Comparison of ENCODE assay signal across 8 cellular contexts in genomic region chr3:122679467-122680291, GRCh38. TPM values are rescaled to one million over a fixed set of nuclear protein-coding genes. Genes with fewer than 3 reads are reported as not detected.
DNase-seq lines count a peak whose midpoint lies in the region; ATAC-seq, FAIRE-seq and TF ChIP-seq lines count a peak whose summit lies in the region.

No MANE protein-coding gene starts in this region.

- CTCF ChIA-PET in GM12878 (lab: Yijun Ruan, JAX), result interaction anchor here (0.7 to 6.4 kb wide), 46 partner anchors 8 to 579 kb away, joined by 3 to 192 read pairs (median 7); partner anchors contain the start of genes DTX3L, FAM162A, HSPBAP1 and MIX23

- peaks cover 6 to 19% of the 10 kb centered on the region in 2 donors for H3K36me3 Mint-ChIP-seq in stimulated activated naive B cell treated with anti-CD40 and anti-IgM and Interleukin-4, amounts not matched to agents 10 μg/mL and 1 μg/mL and 100 μg/mL, for 72 hours

- H3K9me3 Mint-ChIP-seq in stimulated activated naive B cell treated with anti-CD40 and anti-IgM and Interleukin-4, amounts not matched to agents 10 μg/mL and 1 μg/mL and 100 μg/mL, for 72 hours, result peaks cover 1 to 2% of the 10 kb centered on the region in 2 donors

- DNase-seq in NCI-H2227 treated with DMSO at 0.1 percent for 48 hours (lab: John Stamatoyannopoulos, UW), result peak; percentile 25
- DNase-seq in NCI-H2227 (lab: John Stamatoyannopoulos, UW; ENCODE audit: unreplicated experiment), result no peak
- no peak for DNase-seq in NT2/D1 (ENCODE audit: low read depth, low spot score)
- no peak for DNase-seq in GM12878 (ENCODE audit: low read depth, low spot score)
- peak; percentile 54 for DNase-seq in kidney
- no peak for DNase-seq in stimulated activated naive B cell treated with anti-CD40 and anti-IgM and Interleukin-4, amounts not matched to agents 10 μg/mL and 1 μg/mL and 100 μg/mL, for 72 hours

- H3K4me3 ChIP-seq in NT2/D1 (ENCODE audit: insufficient read length, low read depth) (no peak overlapping the region), GM12878 (peak overlapping the region; percentile 97), kidney (ENCODE audit: low read length in 2 of 2) (peak overlapping the region; percentile 48 to 85)

- H3K4me1 ChIP-seq in NT2/D1 (ENCODE audit: insufficient read depth, insufficient read length) (peaks cover 9% of the 10 kb centered on the region), GM12878 (ENCODE audit: control insufficient read depth, insufficient read depth, low read length) (peaks cover 16% of the 10 kb centered on the region), kidney (ENCODE audit: control insufficient read depth in 1 of 2, insufficient read depth in 1 of 2, low read depth in 1 of 2, low read length in 2 of 2) (peaks cover 0 to 14% of the 10 kb centered on the region in 2 donors)

- peak overlapping the region; percentile 93 to 97 for H3K4me3 Mint-ChIP-seq in stimulated activated naive B cell treated with anti-CD40 and anti-IgM and Interleukin-4, amounts not matched to agents 10 μg/mL and 1 μg/mL and 100 μg/mL, for 72 hours

- ATAC-seq in HG02678 (IDR thresholded peaks at IDR 0.05; ENCODE audit: unreplicated experiment), result peak; percentile 20
- ATAC-seq in GM12878, result peak; percentile 37
- ATAC-seq in stimulated activated naive B cell treated with anti-CD40 and anti-IgM and Interleukin-4, amounts not matched to agents 10 μg/mL and 1 μg/mL and 100 μg/mL, for 72 hours (replicated peaks), result peak; percentile 28 to 35
- ATAC-seq in HG02885 (IDR thresholded peaks at IDR 0.05; ENCODE audit: poor library complexity, unreplicated experiment), result no peak

- intact Hi-C loops in GM12878 (cut with micrococcal nuclease; ENCODE audit: unreplicated experiment) (loop anchor here (1.0 to 5.0 kb wide), 7 partner anchors 63 to 1133 kb away; partner anchors contain the start of genes DTX3L and PARP9), kidney (cut with DNase I) (loop anchor here (5.0 to 10.0 kb wide), 2 partner anchors 117 to 285 kb away; partner anchors contain the start of genes DTX3L and PARP9)

- H3K27ac ChIP-seq in GM12878 (ENCODE audit: control insufficient read depth, insufficient read depth), result peak overlapping the region; percentile 97
- peak overlapping the region; percentile 94 to 95 for H3K27ac ChIP-seq in kidney (ENCODE audit: low read depth in 2 of 2, low read length in 2 of 2)

- H2AFZ ChIP-seq in GM12878 (ENCODE audit: control insufficient read depth, low read depth, low read length), result peak overlapping the region; percentile 96

- H3K4me2 ChIP-seq in GM12878 (ENCODE audit: control insufficient read depth, insufficient read depth), result peak overlapping the region; percentile 94

- H3K9me3 ChIP-seq in NT2/D1 (ENCODE audit: insufficient read depth, low read length), result no peaks in the 10 kb centered on the region
- peaks cover 3% of the 10 kb centered on the region for H3K9me3 ChIP-seq in GM12878 (replicated peaks; ENCODE audit: control insufficient read depth, insufficient read depth, low read length)
- no peaks in the 10 kb centered on the region for H3K9me3 ChIP-seq in kidney (ENCODE audit: control insufficient read depth in 1 of 2, low read length in 2 of 2)

- TF ChIP-seq POLR2A in GM12878 (IDR thresholded peaks at IDR 0.05; ENCODE audit: low read depth, low read length), result no peak

- peaks cover 34% of the 10 kb centered on the region for H3K27me3 ChIP-seq in NT2/D1 (ENCODE audit: insufficient read depth, insufficient read length)
- H3K27me3 ChIP-seq in GM12878 (replicated peaks in 1 of 2; ENCODE audit: control insufficient read depth in 2 of 2, insufficient read depth in 2 of 2, low read length in 1 of 2), result no peaks in the 10 kb centered on the region

- in situ Hi-C loops in GM12878 (cut with MboI), result loop anchor here (5.0 to 10.0 kb wide), 4 partner anchors 122 to 1132 kb away; partner anchors contain the start of gene POLQ

- POLR2A ChIA-PET in GM12878 (lab: Charles Lee), result interaction anchor here (1.0 to 6.5 kb wide), 16 partner anchors 10 to 286 kb away, joined by 3 to 67 read pairs (median 10); partner anchors contain the start of genes DTX3L, PARP15 and PARP9

- H3K79me2 ChIP-seq in GM12878 (ENCODE audit: control insufficient read depth, insufficient read depth, low read length), result peaks cover 50% of the 10 kb centered on the region

- no peak for TF ChIP-seq RAD21 in GM12878 (IDR thresholded peaks at IDR 0.05; ENCODE audit: insufficient read depth, low read depth, low read length)

- no peaks in the 10 kb centered on the region; the same call in 1 of the 2 replicates for H4K20me1 ChIP-seq in GM12878 (ENCODE audit: control insufficient read depth, insufficient read depth)

- TF ChIP-seq CTCF in GM12878 (IDR thresholded peaks at IDR 0.05 in 2 of 3, conservative IDR thresholded peaks at IDR 0.05 in 1 of 3; ENCODE audit: control insufficient read depth in 2 of 3, extremely low read depth in 1 of 3, insufficient read depth in 1 of 3, low read depth in 3 of 3, low read length in 3 of 3), result no peak
- no peak for TF ChIP-seq CTCF in kidney (IDR thresholded peaks at IDR 0.05; ENCODE audit: borderline replicate concordance, extremely low read depth, insufficient read depth)

- RAD21 ChIA-PET in GM12878 (lab: Charles Lee; ENCODE audit: unreplicated experiment), result interaction anchor here (0.7 to 8.2 kb wide), 42 partner anchors 10 to 1133 kb away, joined by 3 to 236 read pairs (median 6); partner anchors contain the start of genes DTX3L, FAM162A, KPNA1 and PARP15

- H3K27me3 Mint-ChIP-seq in stimulated activated naive B cell treated with anti-CD40 and anti-IgM and Interleukin-4, amounts not matched to agents 10 μg/mL and 1 μg/mL and 100 μg/mL, for 72 hours, result no peaks in the 10 kb centered on the region

- H3K9ac ChIP-seq in NT2/D1 (ENCODE audit: insufficient read length, low read depth) (peak overlapping the region; percentile 84), GM12878 (ENCODE audit: control insufficient read depth, insufficient read depth, low read length) (peak overlapping the region; percentile 95), kidney (ENCODE audit: low read length in 2 of 2) (peak overlapping the region; percentile 51 to 89)

- peak overlapping the region; percentile 99 for H3K27ac Mint-ChIP-seq in stimulated activated naive B cell treated with anti-CD40 and anti-IgM and Interleukin-4, amounts not matched to agents 10 μg/mL and 1 μg/mL and 100 μg/mL, for 72 hours

- no peak for FAIRE-seq in GM12878 (lab: Jason Lieb, UNC)
- no peak for FAIRE-seq in kidney (lab: Jason Lieb, UNC)

- no TSS peak for BruUV-seq in GM12878 (replicated peaks; lab: Mats Ljungman, UMichigan)

- H3K36me3 ChIP-seq in NT2/D1 (ENCODE audit: insufficient read depth, insufficient read length, low read length), result no peaks in the 10 kb centered on the region
- no peaks in the 10 kb centered on the region for H3K36me3 ChIP-seq in GM12878 (ENCODE audit: control insufficient read depth in 2 of 2, insufficient read depth in 2 of 2, low read length in 1 of 2)
- no peaks in the 10 kb centered on the region for H3K36me3 ChIP-seq in kidney (ENCODE audit: control insufficient read depth in 1 of 2, insufficient read depth in 2 of 2, low read length in 2 of 2)

- under 1% methylated on average over 18 of the region's 18 CpGs for WGBS in GM12878 (ENCODE audit: insufficient coverage, insufficient replicate concordance, low lambda C conversion rate, missing lambda C conversion rate)

- TF ChIP-seq EP300 in GM12878 (IDR thresholded peaks at IDR 0.05; ENCODE audit: borderline replicate concordance in 1 of 2, control insufficient read depth in 1 of 2, low read depth in 2 of 2, low read length in 2 of 2), result peak in 1 of 2 experiments; percentile 6; a peak in 1 of 4 replicates

- SMC1A ChIA-PET in GM12878 (lab: Charles Lee; ENCODE audit: uncharacterized antibody, unreplicated experiment), result interaction anchor here (0.6 to 11.3 kb wide), 46 partner anchors 10 to 450 kb away, joined by 3 to 250 read pairs (median 6); partner anchors contain the start of genes DTX3L, FAM162A, KPNA1 and PARP15

- H3K4me1 Mint-ChIP-seq in stimulated activated naive B cell treated with anti-CD40 and anti-IgM and Interleukin-4, amounts not matched to agents 10 μg/mL and 1 μg/mL and 100 μg/mL, for 72 hours, result peaks cover 44 to 60% of the 10 kb centered on the region in 2 donors

TF ChIP-seq in GM12878, 131 proteins besides CTCF, POLR2A, EP300 and RAD21 (continues in another document):
- TF ChIP-seq SUPT20H (IDR thresholded peaks at IDR 0.05; ENCODE audit: borderline replicate concordance, control insufficient read depth, low read depth, low read length), result no peak
- TF ChIP-seq, protein P1, sequence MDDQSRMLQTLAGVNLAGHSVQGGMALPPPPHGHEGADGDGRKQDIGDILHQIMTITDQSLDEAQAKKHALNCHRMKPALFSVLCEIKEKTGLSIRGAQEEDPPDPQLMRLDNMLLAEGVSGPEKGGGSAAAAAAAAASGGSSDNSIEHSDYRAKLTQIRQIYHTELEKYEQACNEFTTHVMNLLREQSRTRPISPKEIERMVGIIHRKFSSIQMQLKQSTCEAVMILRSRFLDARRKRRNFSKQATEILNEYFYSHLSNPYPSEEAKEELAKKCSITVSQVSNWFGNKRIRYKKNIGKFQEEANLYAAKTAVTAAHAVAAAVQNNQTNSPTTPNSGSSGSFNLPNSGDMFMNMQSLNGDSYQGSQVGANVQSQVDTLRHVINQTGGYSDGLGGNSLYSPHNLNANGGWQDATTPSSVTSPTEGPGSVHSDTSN (IDR thresholded peaks at IDR 0.05; ENCODE audit: insufficient replicate concordance, low read depth, low read length), result no peak
- no peak for TF ChIP-seq ZNF622 (IDR thresholded peaks at IDR 0.05)
- TF ChIP-seq ZNF207 (IDR thresholded peaks at IDR 0.05; ENCODE audit: borderline replicate concordance), result 0 out of 2 replicates have a peak, but pooled peaks have one; percentile 20
- TF ChIP-seq KDM1A (IDR thresholded peaks at IDR 0.05; ENCODE audit: borderline replicate concordance), result no peak

RNA-seq across cellular contexts. Expression of gene PARP14, which starts 1.0 kb away (rescaled TPM):
- 774 and 778 TPM in 2 replicates for total RNA-seq in GM12878 (2013; cell fraction: nucleolus; rRNA removed)
- 111 and 132 TPM in 2 replicates for total RNA-seq in GM12878 (2014; rRNA removed)
- 140 and 143 TPM in 2 replicates for total RNA-seq in GM12878 (2014; rRNA removed; fragmentation: Illumina TruSeq; extraction: Trizol)
- total RNA-seq in GM12878 (2021), result 87.0 and 95.5 TPM in 2 replicates
- polyA plus RNA-seq in GM12878 (2011; ENCODE audit: low read depth), result 32.0 TPM
- 189 and 253 TPM in 2 replicates for polyA plus RNA-seq in GM12878 (2011; rRNA removed)
- 97.7 and 115 TPM in 2 replicates for polyA plus RNA-seq in GM12878 (2011; cell fraction: cytosol; rRNA removed)
- 202 and 212 TPM in 2 replicates for polyA plus RNA-seq in GM12878 (2011; cell fraction: nucleus; rRNA removed)
- 41.3 and 41.4 TPM in 2 replicates for polyA plus RNA-seq in GM12878 (2012)
- polyA plus RNA-seq in GM12878 (2014; fragmentation: Illumina TruSeq; extraction: Trizol), result 92.0 and 115 TPM in 2 replicates
- polyA plus RNA-seq in GM12878 (2014; fragmentation: Nextera tagmentation; extraction: Ambion mirVana), result 10 to 100 TPM; 21.6 to 57.0 TPM
- polyA plus RNA-seq in GM12878 (2014; rRNA removed), result 76.3 and 93.3 TPM in 2 replicates
- polyA plus RNA-seq in GM12878 (2016; fragmentation: Nextera tagmentation; extraction: Ambion mirVana), result 10 to 100 TPM; 39.8 to 44.3 TPM
- polyA minus RNA-seq in GM12878 (2011; rRNA and poly(A)+ RNA removed), result 213 and 234 TPM in 2 replicates
- polyA minus RNA-seq in GM12878 (2011; cell fraction: cytosol; rRNA and poly(A)+ RNA removed), result 86.9 and 96.8 TPM in 2 replicates
- polyA minus RNA-seq in GM12878 (2011; cell fraction: nucleus; rRNA and poly(A)+ RNA removed), result 204 and 283 TPM in 2 replicates
- 64.0 TPM for total RNA-seq in kidney
- polyA plus RNA-seq in kidney (ENCODE audit: insufficient read depth, low read depth, low replicate concordance), result 14.9 TPM

Comparison
In these comparisons a context has a peak if more than half of its experiments do, and no peak if none do; other contexts are left out.
1. DNase-seq: peak in NCI-H2227 treated with DMSO at 0.1 percent for 48 hours (single experiment) and kidney (single experiment); none in NCI-H2227 (single experiment), NT2/D1 (single experiment), GM12878 (single experiment) and stimulated activated naive B cell treated with anti-CD40 and anti-IgM and Interleukin-4, amounts not matched to agents 10 μg/mL and 1 μg/mL and 100 μg/mL, for 72 hours (single experiment).
2. Peak in every context shown above with its lines, with median percentiles within 50 percentile points of each other: H3K9ac ChIP-seq.